Comparison of ENCODE assay signal across 14 cellular contexts in the genomic region with DNA sequence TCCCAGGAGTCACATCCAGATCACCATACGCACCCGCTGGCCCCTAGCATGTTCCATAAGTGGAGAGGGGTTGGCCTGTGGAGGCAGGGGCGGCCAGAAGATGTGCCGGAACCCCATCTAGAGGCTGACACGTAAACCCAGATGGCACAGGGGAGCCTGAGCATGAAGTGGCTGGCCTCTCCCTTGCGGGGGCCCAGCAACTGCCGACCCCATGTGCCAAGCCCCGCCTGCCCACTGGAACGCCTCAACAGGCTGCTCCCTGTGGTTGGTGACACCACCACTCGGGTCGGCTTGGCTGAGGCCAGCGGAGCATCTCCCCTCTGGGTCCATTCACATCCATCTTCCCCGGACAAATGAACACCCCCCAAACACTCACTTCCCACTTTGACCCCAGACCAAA. TPM values are rescaled to one million over a fixed set of nuclear protein-coding genes. Genes with fewer than 3 reads are reported as not detected.
DNase-seq lines count a peak whose midpoint lies in the region; ATAC-seq and TF ChIP-seq lines count a peak whose summit lies in the region.
"Had no signal": no experiment of that assay in that cellular context is flagged by ENCODE, and none has a peak within 500 bp of the region (broad histone marks: within the 10 kb centered on the region; RNA-seq: fewer than 3 reads in every experiment).

No MANE protein-coding gene starts in this region.

- H3K27me3 Mint-ChIP-seq in osteocyte (ENCODE audit: unreplicated experiment): no peaks in the 10 kb centered on the region

- H3K79me2 ChIP-seq in PC-9 (ENCODE audit: low read depth): peaks cover 62% of the 10 kb centered on the region

- BruUV-seq in PC-9 (replicated peaks; lab: Mats Ljungman, UMichigan): no TSS peak

- H3K4me2 ChIP-seq in PC-9: no peak overlapping the region

- H3K4me1 Mint-ChIP-seq in osteocyte (ENCODE audit: unreplicated experiment): peaks cover 82% of the 10 kb centered on the region

- no peak overlapping the region for H3K4me3 ChIP-seq in cardiac muscle cell
- no peak overlapping the region for H3K4me3 ChIP-seq in dorsolateral prefrontal cortex
- H3K4me3 ChIP-seq in vagina: no peak overlapping the region
- H3K4me3 ChIP-seq in PC-9: no peak overlapping the region
- H3K4me3 ChIP-seq in lower leg skin (ENCODE audit: low read depth, poor library complexity, severe bottlenecking): no peak overlapping the region

- H3K27ac ChIP-seq in cardiac muscle cell: peak overlapping the region; percentile 7
- H3K27ac ChIP-seq in dorsolateral prefrontal cortex: peak overlapping the region; percentile 40 to 100 (median 98)
- H3K27ac ChIP-seq in vagina: peak overlapping the region; percentile 58
- no peak overlapping the region for H3K27ac ChIP-seq in PC-9

- no peaks in the 10 kb centered on the region for H3K9me2 ChIP-seq in PC-9 (ENCODE audit: insufficient read depth)

- TF ChIP-seq CTCF in cardiac muscle cell (IDR thresholded peaks at IDR 0.05; ENCODE audit: low read depth, low read length): no peak
- TF ChIP-seq CTCF in dorsolateral prefrontal cortex (IDR thresholded peaks at IDR 0.05 in 54 of 56, conservative IDR thresholded peaks at IDR 0.05 in 2 of 56; ENCODE audit: low read depth in 1 of 56, partially characterized antibody in 56 of 56): no peak
- TF ChIP-seq CTCF in osteocyte (IDR thresholded peaks at IDR 0.05): no peak
- TF ChIP-seq CTCF in vagina (IDR thresholded peaks at IDR 0.05): no peak
- TF ChIP-seq CTCF in PC-9 (conservative IDR thresholded peaks at IDR 0.05): no peak
- no peak for TF ChIP-seq CTCF in lower leg skin (IDR thresholded peaks at IDR 0.05)
- no peak for TF ChIP-seq CTCF in GM20000 (IDR thresholded peaks at IDR 0.05; ENCODE audit: extremely low read depth, missing control alignments)

- no peaks in the 10 kb centered on the region for H3K9me3 ChIP-seq in cardiac muscle cell (ENCODE audit: low read depth)
- no peaks in the 10 kb centered on the region for H3K9me3 ChIP-seq in vagina
- no peaks in the 10 kb centered on the region for H3K9me3 ChIP-seq in PC-9 (ENCODE audit: insufficient read depth, low read depth)

- no peak overlapping the region for H3K4me3 Mint-ChIP-seq in osteocyte (ENCODE audit: unreplicated experiment)

- H4K20me1 ChIP-seq in PC-9 (ENCODE audit: insufficient read depth): no peaks in the 10 kb centered on the region; the same call in none of the 2 replicates

- intact Hi-C loops in left ventricle myocardium superior (cut with micrococcal nuclease) (no loop called here), dorsolateral prefrontal cortex (cut with DNase I) (no loop called here), vagina (cut with DNase I) (no loop called here), PC-9 (cut with micrococcal nuclease; ENCODE audit: unreplicated experiment) (no loop called here), lower leg skin (cut with DNase I; ENCODE audit: low total_unique reads) (no loop called here)

- H3K4me1 ChIP-seq in cardiac muscle cell (ENCODE audit: low read depth) (peaks cover 59% of the 10 kb centered on the region), vagina (peaks cover 75% of the 10 kb centered on the region), PC-9 (replicated peaks; ENCODE audit: insufficient read depth) (peaks cover 36% of the 10 kb centered on the region)

- peaks cover 26% of the 10 kb centered on the region for H3F3A ChIP-seq in PC-9 (ENCODE audit: insufficient read depth, low read depth)

- peak overlapping the region; percentile 62 for H3K27ac Mint-ChIP-seq in osteocyte (ENCODE audit: unreplicated experiment)

- no peak overlapping the region for H2AFZ ChIP-seq in PC-9

- WGBS in lower leg skin, 2 donors: 84 to 98% methylated on average over 7 to 13 of the region's 13 CpGs

- no peak for ATAC-seq in left ventricle myocardium superior

- no peaks in the 10 kb centered on the region for H3K9me3 Mint-ChIP-seq in osteocyte (ENCODE audit: unreplicated experiment)

- H3K36me3 Mint-ChIP-seq in osteocyte (ENCODE audit: unreplicated experiment): peaks cover 19% of the 10 kb centered on the region

- DNase-seq in cardiac muscle cell (ENCODE audit: low read depth in 1 of 2, low spot score in 1 of 2) (no peak), left ventricle myocardium superior (no peak), dorsolateral prefrontal cortex (no peak), osteocyte (ENCODE audit: extremely low spot score, unreplicated experiment) (no peak), vagina (ENCODE audit: extremely low spot score in 2 of 2) (no peak), PC-9 (no peak), lower leg skin (ENCODE audit: low spot score in 2 of 2) (no peak), GM20000 (ENCODE audit: low spot score) (no peak)
- DNase-seq: 8988T, HCEC 1CT, NCI-H1436 treated with DMSO at 0.1 percent for 48 hours, NCI-H2081 treated with DMSO at 0.1 percent for 48 hours, NCI-H524 had no signal

- peaks cover 9% of the 10 kb centered on the region for H3K36me3 ChIP-seq in cardiac muscle cell
- peaks cover 0 to 16% of the 10 kb centered on the region in 2 donors for H3K36me3 ChIP-seq in vagina
- peaks cover 10% of the 10 kb centered on the region; the same call in 1 of the 2 replicates for H3K36me3 ChIP-seq in PC-9 (ENCODE audit: low read depth)

- POLR2A ChIA-PET in PC-9 (lab: Charles Lee; ENCODE audit: unreplicated experiment): no interaction called here

- TF ChIP-seq POLR2A in vagina (IDR thresholded peaks at IDR 0.05): no peak
- no peak for TF ChIP-seq POLR2A in lower leg skin (IDR thresholded peaks at IDR 0.05)

- CTCF ChIA-PET in PC-9 (lab: Charles Lee): no interaction called here

- no peaks in the 10 kb centered on the region for H3K27me3 ChIP-seq in cardiac muscle cell
- H3K27me3 ChIP-seq in dorsolateral prefrontal cortex: no peaks in the 10 kb centered on the region
- H3K27me3 ChIP-seq in vagina: no peaks in the 10 kb centered on the region
- no peaks in the 10 kb centered on the region for H3K27me3 ChIP-seq in PC-9 (ENCODE audit: insufficient read depth, low read depth)

RNA-seq across cellular contexts. Expression of a gene that starts 9.5 kb away (rescaled TPM):
- 105 and 121 TPM in 2 replicates for total RNA-seq in cardiac muscle cell
- polyA plus RNA-seq in cardiac muscle cell: 83.7 and 106 TPM in 2 replicates
- 82.9 TPM for total RNA-seq in left ventricle myocardium superior
- total RNA-seq in dorsolateral prefrontal cortex: 100 to 1,000 TPM in 52 of 120 experiments, 10 to 100 TPM in 68; 67.8 to 163 (median 96.2) TPM
- 126 and 138 TPM in 2 replicates for total RNA-seq in osteocyte
- total RNA-seq in vagina: 39.5 TPM
- total RNA-seq in PC-9 (2021): 53.9 and 62.5 TPM in 2 replicates
- total RNA-seq in lower leg skin: 10 to 100 TPM; 16.4 to 38.1 (median 28.8) TPM

RNA-seq across cellular contexts. Expression of a gene that starts 23.2 kb away (rescaled TPM):
- not detected in 2 replicates for total RNA-seq in cardiac muscle cell
- 0.22 and 1.1 TPM in 2 replicates for polyA plus RNA-seq in cardiac muscle cell
- not detected for total RNA-seq in left ventricle myocardium superior
- 1 to 10 TPM in 1 of 120 experiments, under 1 TPM in 3, not detected in 116; 0.70 to 2.3 (median 0.87) TPM for total RNA-seq in dorsolateral prefrontal cortex
- total RNA-seq in osteocyte: not detected in 2 replicates
- not detected for total RNA-seq in vagina
- not detected in 2 replicates for total RNA-seq in PC-9 (2021)
- total RNA-seq in lower leg skin: 1 to 10 TPM in 1 of 4 donors, not detected in 3; 1.0 TPM
- total RNA-seq: HT1080 had no signal

RNA-seq across cellular contexts. Expression of a gene that starts 35.0 kb away (rescaled TPM):
- total RNA-seq in cardiac muscle cell (0.63 TPM in 1 of 2 replicates, not detected in the other), left ventricle myocardium superior (not detected), dorsolateral prefrontal cortex (under 1 TPM in 3 of 120 experiments, not detected in 117; 0.61 to 0.94 (median 0.63) TPM), osteocyte (not detected in 2 replicates), vagina (not detected), PC-9 (2021) (not detected in 2 replicates), lower leg skin (1 to 10 TPM in 1 of 4 donors, not detected in 3; 1.9 TPM)
- 0.76 TPM in 1 of 2 replicates, not detected in the other for polyA plus RNA-seq in cardiac muscle cell
- total RNA-seq: HT1080 had no signal
